Comparison of ENCODE assay signal across 23 cellular contexts in genomic region chr5:60271517-60271916, GRCh38.
DNase-seq lines count a peak whose midpoint lies in the region; ATAC-seq and TF ChIP-seq lines count a peak whose summit lies in the region.
"Had no signal": no experiment of that assay in that cellular context is flagged by ENCODE, and none has a peak within 500 bp of the region (broad histone marks: within the 10 kb centered on the region; RNA-seq: fewer than 3 reads in every experiment).

No MANE protein-coding gene starts in this region.

- WGBS in esophagus muscularis mucosa, result 47% methylated on average over 2 of the region's 2 CpGs

- TF ChIP-seq CTCF in GM23338 (conservative IDR thresholded peaks at IDR 0.05; ENCODE audit: low read depth in 2 of 2), result no peak
- no peak for TF ChIP-seq CTCF in esophagus muscularis mucosa (IDR thresholded peaks at IDR 0.05)
- TF ChIP-seq CTCF in neutrophil (IDR thresholded peaks at IDR 0.05), result no peak

- no peaks in the 10 kb centered on the region for H3K9me3 Mint-ChIP-seq in GM23338
- no peaks in the 10 kb centered on the region for H3K9me3 Mint-ChIP-seq in activated CD4-positive, alpha-beta T cell treated with anti-CD3 and anti-CD28 coated beads, Interleukin-2, amount 10 ng/mL, durations not matched to agents 24 days and 14 days
- H3K9me3 Mint-ChIP-seq: CD14-positive monocyte, H9 had no signal

- H3K27me3 ChIP-seq in GM23338 (ENCODE audit: insufficient read depth), result no peaks in the 10 kb centered on the region
- no peaks in the 10 kb centered on the region for H3K27me3 ChIP-seq in esophagus muscularis mucosa
- H3K27me3 ChIP-seq in neutrophil, result no peaks in the 10 kb centered on the region
- H3K27me3 ChIP-seq: BE2C had no signal

- no peaks in the 10 kb centered on the region for H3K9me2 ChIP-seq in GM23338 (ENCODE audit: insufficient read depth)

- H3K4me3 ChIP-seq in GM23338 (no peak overlapping the region), esophagus muscularis mucosa (no peak overlapping the region), neutrophil (ENCODE audit: low read depth in 1 of 2, low read length in 1 of 2) (no peak overlapping the region)
- H3K4me3 ChIP-seq: GM23248 had no signal

- 0 out of 2 replicates have a peak, but pooled peaks cover 3% of the 10 kb centered on the region for H3K4me1 ChIP-seq in GM23338 (ENCODE audit: insufficient read depth)
- H3K4me1 ChIP-seq in esophagus muscularis mucosa, result peaks cover 0 to 43% (median 28%) of the 10 kb centered on the region in 4 donors
- H3K4me1 ChIP-seq in neutrophil (ENCODE audit: control insufficient read depth in 1 of 2, insufficient read depth in 1 of 2, low read depth in 1 of 2, low read length in 1 of 2), result peaks cover 35 to 52% of the 10 kb centered on the region in 2 experiments

- ATAC-seq in GM23338, result no peak
- no peak for ATAC-seq in HG02678 (IDR thresholded peaks at IDR 0.05; ENCODE audit: unreplicated experiment)

- no peak for TF ChIP-seq EP300 in esophagus muscularis mucosa (IDR thresholded peaks at IDR 0.05)

- H3K36me3 ChIP-seq in GM23338 (ENCODE audit: insufficient read depth) (no peaks in the 10 kb centered on the region), esophagus muscularis mucosa (no peaks in the 10 kb centered on the region), neutrophil (no peaks in the 10 kb centered on the region)
- H3K36me3 ChIP-seq: BE2C had no signal

- H3K4me2 ChIP-seq in GM23338, result no peak overlapping the region

- H3K27ac ChIP-seq in GM23338 (ENCODE audit: low read depth) (no peak overlapping the region), esophagus muscularis mucosa (replicated peaks in 1 of 4) (peak overlapping the region; percentile 67 to 81 (median 78)), neutrophil (peak overlapping the region; percentile 69)
- H3K27ac ChIP-seq: GM23248 had no signal

- H3K27me3 Mint-ChIP-seq in GM23338 (ENCODE audit: insufficient read depth, low read depth, poor library complexity), result no peaks in the 10 kb centered on the region
- H3K27me3 Mint-ChIP-seq in activated CD4-positive, alpha-beta T cell treated with anti-CD3 and anti-CD28 coated beads, Interleukin-2, amount 10 ng/mL, durations not matched to agents 24 days and 14 days, result no peaks in the 10 kb centered on the region

- DNase-seq in GM23338 (ENCODE audit: low spot score) (no peak), esophagus muscularis mucosa (ENCODE audit: extremely low spot score) (no peak), NCI-H82 (lab: John Stamatoyannopoulos, UW) (no peak), CD1c-positive myeloid dendritic cell (ENCODE audit: extremely low spot score) (no peak)
- no peak for DNase-seq in activated CD4-positive, alpha-beta T cell treated with anti-CD3 and anti-CD28 coated beads, Interleukin-2, amount 10 ng/mL, durations not matched to agents 24 days and 14 days
- DNase-seq: ACHN, BE2C, Calu3, DMS53, GM23248, H9, KBM-7, MV-4-11, NCI-H1105, NCI-H1436 treated with DMSO at 0.1 percent for 48 hours, NCI-H1930, NCI-H446, NCI-H524 treated with DMSO at 0.1 percent for 48 hours, RPMI8226, SHP77 had no signal

- no peaks in the 10 kb centered on the region for H3K36me3 Mint-ChIP-seq in GM23338 (ENCODE audit: low read depth)
- no peaks in the 10 kb centered on the region for H3K36me3 Mint-ChIP-seq in activated CD4-positive, alpha-beta T cell treated with anti-CD3 and anti-CD28 coated beads, Interleukin-2, amount 10 ng/mL, durations not matched to agents 24 days and 14 days (ENCODE audit: low read depth)
- H3K36me3 Mint-ChIP-seq: CD14-positive monocyte had no signal

- no peak overlapping the region for H2AFZ ChIP-seq in GM23338
- H2AFZ ChIP-seq: GM23248 had no signal

- H3F3A ChIP-seq in GM23338 (replicated peaks; ENCODE audit: low read depth), result no peaks in the 10 kb centered on the region

- intact Hi-C loops in esophagus muscularis mucosa (cut with DNase I), result no loop called here
- intact Hi-C loops in activated CD4-positive, alpha-beta T cell treated with anti-CD3 and anti-CD28 coated beads, Interleukin-2, amount 10 ng/mL, durations not matched to agents 24 days and 14 days (cut with micrococcal nuclease), result no loop called here

- H3K79me2 ChIP-seq in GM23338 (replicated peaks; ENCODE audit: insufficient read depth), result no peaks in the 10 kb centered on the region

- no peak overlapping the region for H3K4me3 Mint-ChIP-seq in GM23338
- H3K4me3 Mint-ChIP-seq in activated CD4-positive, alpha-beta T cell treated with anti-CD3 and anti-CD28 coated beads, Interleukin-2, amount 10 ng/mL, durations not matched to agents 24 days and 14 days, result no peak overlapping the region
- H3K4me3 Mint-ChIP-seq: CD14-positive monocyte, H9 had no signal

- TF ChIP-seq POLR2A in esophagus muscularis mucosa (IDR thresholded peaks at IDR 0.05; ENCODE audit: low read depth), result no peak

- H3K9me3 ChIP-seq in esophagus muscularis mucosa (no peaks in the 10 kb centered on the region), neutrophil (no peaks in the 10 kb centered on the region)
- H3K9me3 ChIP-seq: BE2C had no signal

- no peaks in the 10 kb centered on the region for H4K20me1 ChIP-seq in GM23338 (replicated peaks; ENCODE audit: insufficient read depth)

- H3K4me1 Mint-ChIP-seq in GM23338, result peaks cover 5% of the 10 kb centered on the region; the same call in 2 of the 3 replicates
- H3K4me1 Mint-ChIP-seq in activated CD4-positive, alpha-beta T cell treated with anti-CD3 and anti-CD28 coated beads, Interleukin-2, amount 10 ng/mL, durations not matched to agents 24 days and 14 days, result no peaks in the 10 kb centered on the region

- H3K27ac Mint-ChIP-seq in GM23338, result 0 out of 2 replicates have a peak overlapping the region, but pooled peaks have one; percentile 3
- H3K27ac Mint-ChIP-seq in activated CD4-positive, alpha-beta T cell treated with anti-CD3 and anti-CD28 coated beads, Interleukin-2, amount 10 ng/mL, durations not matched to agents 24 days and 14 days, result no peak overlapping the region
- H3K27ac Mint-ChIP-seq: H9 had no signal

TF ChIP-seq in GM23338, 12 proteins besides CTCF, POLR2A, EP300 and RAD21 (continues in another document):
- TF ChIP-seq EZH2phosphoT487 (IDR thresholded peaks at IDR 0.05; ENCODE audit: unreplicated experiment), result no peak
- no peak for TF ChIP-seq STAT1 (IDR thresholded peaks at IDR 0.05; ENCODE audit: unreplicated experiment)
- TF ChIP-seq, protein P1, sequence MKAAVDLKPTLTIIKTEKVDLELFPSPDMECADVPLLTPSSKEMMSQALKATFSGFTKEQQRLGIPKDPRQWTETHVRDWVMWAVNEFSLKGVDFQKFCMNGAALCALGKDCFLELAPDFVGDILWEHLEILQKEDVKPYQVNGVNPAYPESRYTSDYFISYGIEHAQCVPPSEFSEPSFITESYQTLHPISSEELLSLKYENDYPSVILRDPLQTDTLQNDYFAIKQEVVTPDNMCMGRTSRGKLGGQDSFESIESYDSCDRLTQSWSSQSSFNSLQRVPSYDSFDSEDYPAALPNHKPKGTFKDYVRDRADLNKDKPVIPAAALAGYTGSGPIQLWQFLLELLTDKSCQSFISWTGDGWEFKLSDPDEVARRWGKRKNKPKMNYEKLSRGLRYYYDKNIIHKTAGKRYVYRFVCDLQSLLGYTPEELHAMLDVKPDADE (IDR thresholded peaks at IDR 0.05), result no peak
- no peak for TF ChIP-seq ZNF331 (CRISPR knock-in tag; IDR thresholded peaks at IDR 0.05; ENCODE audit: low read depth)
- TF ChIP-seq NANOG (IDR thresholded peaks at IDR 0.05; ENCODE audit: borderline replicate concordance), result no peak
- no peak for TF ChIP-seq POLR2AphosphoS5 (IDR thresholded peaks at IDR 0.05; ENCODE audit: low read depth)
- no peak for TF ChIP-seq CREB1 (CRISPR knock-in tag; IDR thresholded peaks at IDR 0.05; ENCODE audit: low read depth)
- no peak for TF ChIP-seq EZH2 (IDR thresholded peaks at IDR 0.05; ENCODE audit: low read depth, unreplicated experiment)
- TF ChIP-seq JUNB (IDR thresholded peaks at IDR 0.05; ENCODE audit: unreplicated experiment), result no peak
- TF ChIP-seq ZNF114 (CRISPR knock-in tag; IDR thresholded peaks at IDR 0.05), result no peak
- no peak for TF ChIP-seq REST (IDR thresholded peaks at IDR 0.05; ENCODE audit: unreplicated experiment)
